In the genomic region with DNA sequence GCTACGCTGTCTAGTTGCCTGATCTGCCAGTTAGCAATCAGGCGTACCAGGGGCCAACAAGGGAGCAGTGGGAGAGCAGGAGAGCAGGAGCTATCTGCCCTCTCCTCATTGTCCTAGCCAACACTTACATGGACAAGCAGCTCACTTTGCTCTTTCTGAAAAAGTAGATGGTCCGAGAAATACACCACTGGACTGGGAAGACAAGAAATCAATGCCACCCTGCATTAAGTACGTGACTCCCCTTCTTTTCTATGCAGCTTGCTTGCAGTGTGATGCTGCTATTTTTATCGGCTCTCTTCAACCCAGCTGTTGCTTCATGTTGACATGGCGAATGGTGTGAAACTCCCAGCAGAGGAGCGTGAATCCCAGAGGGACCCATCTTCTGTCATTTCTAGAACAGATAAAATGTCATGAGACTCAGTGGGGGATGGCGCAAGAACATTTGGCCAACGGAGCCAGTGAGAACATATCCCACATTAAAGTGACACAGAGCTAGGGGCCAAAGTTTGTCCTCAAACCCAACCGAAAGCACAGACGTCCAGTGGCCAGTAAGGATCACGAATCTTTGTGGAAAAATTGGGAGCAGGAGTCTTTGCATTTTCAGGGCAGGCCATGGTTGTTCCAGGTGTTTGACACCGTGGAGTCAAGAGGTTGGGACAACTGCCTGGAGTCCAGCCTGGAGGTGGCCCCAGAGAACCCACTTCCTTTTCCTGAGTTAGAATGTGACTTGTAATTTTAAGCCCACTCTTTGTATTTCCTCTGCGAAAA, we compare ENCODE assay signal across 10 cellular contexts. TPM values are rescaled to one million over a fixed set of nuclear protein-coding genes. Genes with fewer than 3 reads are reported as not detected.
A peak's percentile ranks its signal among the peaks of the same experiment; 100 is the strongest.
DNase-seq lines count a peak whose midpoint lies in the region; ATAC-seq, FAIRE-seq and TF ChIP-seq lines count a peak whose summit lies in the region.
"Had no signal": no experiment of that assay in that cellular context is flagged by ENCODE, and none has a peak within 500 bp of the region (broad histone marks: within the 10 kb centered on the region; RNA-seq: fewer than 3 reads in every experiment).

No MANE protein-coding gene starts in this region.

- ATAC-seq in HG03045 (IDR thresholded peaks at IDR 0.05; ENCODE audit: unreplicated experiment), result peak; percentile 66
- peak; percentile 78 for ATAC-seq in GM12878
- ATAC-seq in stimulated activated memory B cell treated with anti-CD40 and anti-IgM and Interleukin-4, amounts not matched to agents 10 μg/mL and 1 μg/mL and 100 μg/mL, for 72 hours, result peak; percentile 92

- POLR2A ChIA-PET in GM12878 (lab: Charles Lee), result interaction anchor here (0.6 to 4.4 kb wide), 8 partner anchors 9 to 454 kb away, joined by 3 to 48 read pairs (median 3); a partner anchor contains a TSS

- in situ Hi-C loops in GM12878 (cut with MboI), result loop anchor here (25.0 kb wide), 1 partner anchor 1425 kb away; no protein-coding TSS in a partner anchor

- peak overlapping the region; percentile 87 for H3K4me2 ChIP-seq in GM12878 (ENCODE audit: control insufficient read depth, insufficient read depth)

- H3K27me3 ChIP-seq in GM12878 (replicated peaks in 1 of 2; ENCODE audit: control insufficient read depth in 2 of 2, insufficient read depth in 2 of 2, low read length in 1 of 2), result no peaks in the 10 kb centered on the region

- H3K9me3 ChIP-seq in GM12878 (replicated peaks; ENCODE audit: control insufficient read depth, insufficient read depth, low read length), result peaks cover 8% of the 10 kb centered on the region; the same call in 2 of the 3 replicates

- TF ChIP-seq CTCF in GM12878 (IDR thresholded peaks at IDR 0.05 in 2 of 3, conservative IDR thresholded peaks at IDR 0.05 in 1 of 3; ENCODE audit: control insufficient read depth in 2 of 3, extremely low read depth in 1 of 3, insufficient read depth in 1 of 3, low read depth in 3 of 3, low read length in 3 of 3) (peak in 1 of 3 experiments; percentile 9; a peak in 1 of 6 replicates), progenitor cell of endocrine pancreas (IDR thresholded peaks at IDR 0.05; ENCODE audit: unreplicated experiment) (no peak)

- under 1% methylated on average over 14 of the region's 14 CpGs for WGBS in GM12878 (ENCODE audit: insufficient coverage, insufficient replicate concordance, low lambda C conversion rate, missing lambda C conversion rate)

- CTCF ChIA-PET in GM12878 (lab: Yijun Ruan, JAX), result interaction anchor here (0.6 to 4.1 kb wide), 14 partner anchors 9 to 239 kb away, joined by 3 to 38 read pairs (median 4); a partner anchor contains a TSS

- peaks cover 3% of the 10 kb centered on the region for H3K79me2 ChIP-seq in GM12878 (ENCODE audit: control insufficient read depth, insufficient read depth, low read length)

- SMC1A ChIA-PET in GM12878 (lab: Charles Lee; ENCODE audit: uncharacterized antibody, unreplicated experiment), result interaction anchor here (0.6 to 5.8 kb wide), 44 partner anchors 9 to 258 kb away, joined by 3 to 92 read pairs (median 4); no protein-coding TSS in a partner anchor

- H3K9me3 Mint-ChIP-seq in stimulated activated memory B cell treated with anti-CD40 and anti-IgM and Interleukin-4, amounts not matched to agents 10 μg/mL and 1 μg/mL and 100 μg/mL, for 72 hours, result peaks cover 4% of the 10 kb centered on the region
- no peaks in the 10 kb centered on the region for H3K9me3 Mint-ChIP-seq in progenitor cell of endocrine pancreas (ENCODE audit: low read depth)

- DNase-seq in DMS 273 (lab: John Stamatoyannopoulos, UW; ENCODE audit: unreplicated experiment), result peak; percentile 22
- no peak for DNase-seq in DMS 273 treated with DMSO at 0.1 percent for 48 hours (lab: John Stamatoyannopoulos, UW)
- DNase-seq in GM12878 (ENCODE audit: low read depth, low spot score), result peak; percentile 99
- DNase-seq in NCI-H524 (lab: John Stamatoyannopoulos, UW), result no peak
- no peak for DNase-seq in progenitor cell of endocrine pancreas (ENCODE audit: low spot score, unreplicated experiment)
- no peak for DNase-seq in SKM-1 treated with dmso at 0.1 percent for 144 hours (lab: John Stamatoyannopoulos, UW; ENCODE audit: unreplicated experiment)

- peak overlapping the region; percentile 48; the same call in 1 of the 2 replicates for H3K4me3 ChIP-seq in GM12878

- H3K27ac ChIP-seq in GM12878 (ENCODE audit: control insufficient read depth, insufficient read depth), result peak overlapping the region; percentile 97
- H3K27ac ChIP-seq: 22Rv1 had no signal

- RAD21 ChIA-PET in GM12878 (lab: Charles Lee; ENCODE audit: unreplicated experiment), result interaction anchor here (0.7 to 5.6 kb wide), 24 partner anchors 9 to 225 kb away, joined by 3 to 84 read pairs (median 4); a partner anchor contains a TSS

- intact Hi-C loops in GM12878 (cut with micrococcal nuclease; ENCODE audit: unreplicated experiment), result loop anchor here (1.0 to 5.0 kb wide), 3 partner anchors 8 to 190 kb away; no protein-coding TSS in a partner anchor

- TF ChIP-seq POLR2A in GM12878 (IDR thresholded peaks at IDR 0.05; ENCODE audit: low read depth, low read length), result peak; percentile 78

- peak overlapping the region; percentile 76 for H3K4me3 Mint-ChIP-seq in stimulated activated memory B cell treated with anti-CD40 and anti-IgM and Interleukin-4, amounts not matched to agents 10 μg/mL and 1 μg/mL and 100 μg/mL, for 72 hours
- no peak overlapping the region for H3K4me3 Mint-ChIP-seq in progenitor cell of endocrine pancreas (ENCODE audit: low read depth)

- H3K27ac Mint-ChIP-seq in stimulated activated memory B cell treated with anti-CD40 and anti-IgM and Interleukin-4, amounts not matched to agents 10 μg/mL and 1 μg/mL and 100 μg/mL, for 72 hours, result peak overlapping the region; percentile 99
- H3K27ac Mint-ChIP-seq in progenitor cell of endocrine pancreas, result no peak overlapping the region

- H3K27me3 Mint-ChIP-seq in stimulated activated memory B cell treated with anti-CD40 and anti-IgM and Interleukin-4, amounts not matched to agents 10 μg/mL and 1 μg/mL and 100 μg/mL, for 72 hours, result no peaks in the 10 kb centered on the region
- no peaks in the 10 kb centered on the region for H3K27me3 Mint-ChIP-seq in progenitor cell of endocrine pancreas

- peak overlapping the region; percentile 62 for H2AFZ ChIP-seq in GM12878 (ENCODE audit: control insufficient read depth, low read depth, low read length)

- TF ChIP-seq RAD21 in GM12878 (IDR thresholded peaks at IDR 0.05; ENCODE audit: insufficient read depth, low read depth, low read length), result peak; percentile 39; the same call in 1 of the 2 replicates

- no peaks in the 10 kb centered on the region for H3K36me3 ChIP-seq in GM12878 (ENCODE audit: control insufficient read depth in 2 of 2, insufficient read depth in 2 of 2, low read length in 1 of 2)

- TF ChIP-seq EP300 in GM12878 (IDR thresholded peaks at IDR 0.05; ENCODE audit: borderline replicate concordance in 1 of 2, control insufficient read depth in 1 of 2, low read depth in 2 of 2, low read length in 2 of 2), result peak; percentile 95 to 99

- no peaks in the 10 kb centered on the region for H4K20me1 ChIP-seq in GM12878 (ENCODE audit: control insufficient read depth, insufficient read depth)

- peaks cover 16% of the 10 kb centered on the region for H3K36me3 Mint-ChIP-seq in stimulated activated memory B cell treated with anti-CD40 and anti-IgM and Interleukin-4, amounts not matched to agents 10 μg/mL and 1 μg/mL and 100 μg/mL, for 72 hours
- no peaks in the 10 kb centered on the region for H3K36me3 Mint-ChIP-seq in progenitor cell of endocrine pancreas (ENCODE audit: insufficient read depth)

- FAIRE-seq in GM12878 (lab: Jason Lieb, UNC), result peak; percentile 66
- FAIRE-seq: TTC549 had no signal

- no TSS peak for BruUV-seq in GM12878 (replicated peaks; lab: Mats Ljungman, UMichigan)

- peak overlapping the region; percentile 78 for H3K9ac ChIP-seq in GM12878 (ENCODE audit: control insufficient read depth, insufficient read depth, low read length)

- peaks cover 77% of the 10 kb centered on the region for H3K4me1 ChIP-seq in GM12878 (ENCODE audit: control insufficient read depth, insufficient read depth, low read length)

- H3K4me1 Mint-ChIP-seq in stimulated activated memory B cell treated with anti-CD40 and anti-IgM and Interleukin-4, amounts not matched to agents 10 μg/mL and 1 μg/mL and 100 μg/mL, for 72 hours, result peaks cover 92% of the 10 kb centered on the region
- no peaks in the 10 kb centered on the region for H3K4me1 Mint-ChIP-seq in progenitor cell of endocrine pancreas (ENCODE audit: low read depth)

TF ChIP-seq in GM12878, 131 proteins besides CTCF, POLR2A, EP300 and RAD21 (continues in another document):
- TF ChIP-seq, protein P1, sequence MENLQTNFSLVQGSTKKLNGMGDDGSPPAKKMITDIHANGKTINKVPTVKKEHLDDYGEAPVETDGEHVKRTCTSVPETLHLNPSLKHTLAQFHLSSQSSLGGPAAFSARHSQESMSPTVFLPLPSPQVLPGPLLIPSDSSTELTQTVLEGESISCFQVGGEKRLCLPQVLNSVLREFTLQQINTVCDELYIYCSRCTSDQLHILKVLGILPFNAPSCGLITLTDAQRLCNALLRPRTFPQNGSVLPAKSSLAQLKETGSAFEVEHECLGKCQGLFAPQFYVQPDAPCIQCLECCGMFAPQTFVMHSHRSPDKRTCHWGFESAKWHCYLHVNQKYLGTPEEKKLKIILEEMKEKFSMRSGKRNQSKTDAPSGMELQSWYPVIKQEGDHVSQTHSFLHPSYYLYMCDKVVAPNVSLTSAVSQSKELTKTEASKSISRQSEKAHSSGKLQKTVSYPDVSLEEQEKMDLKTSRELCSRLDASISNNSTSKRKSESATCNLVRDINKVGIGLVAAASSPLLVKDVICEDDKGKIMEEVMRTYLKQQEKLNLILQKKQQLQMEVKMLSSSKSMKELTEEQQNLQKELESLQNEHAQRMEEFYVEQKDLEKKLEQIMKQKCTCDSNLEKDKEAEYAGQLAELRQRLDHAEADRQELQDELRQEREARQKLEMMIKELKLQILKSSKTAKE (IDR thresholded peaks at IDR 0.05; ENCODE audit: low read depth, poor library complexity, severe bottlenecking), result peak; percentile 60

RNA-seq across cellular contexts. Expression of a gene that starts 53.7 kb away (rescaled TPM):
- total RNA-seq in GM12878 (2013; cell fraction: nucleolus; rRNA removed), result 105 and 111 TPM in 2 replicates
- 35.1 and 39.5 TPM in 2 replicates for total RNA-seq in GM12878 (2014; rRNA removed)
- total RNA-seq in GM12878 (2014; rRNA removed; fragmentation: Illumina TruSeq; extraction: Trizol), result 36.6 and 38.5 TPM in 2 replicates
- 41.0 and 46.7 TPM in 2 replicates for total RNA-seq in GM12878 (2021)
- 12.7 TPM for polyA plus RNA-seq in GM12878 (2011; ENCODE audit: low read depth)
- 43.2 and 50.5 TPM in 2 replicates for polyA plus RNA-seq in GM12878 (2011; rRNA removed)
- polyA plus RNA-seq in GM12878 (2011; cell fraction: cytosol; rRNA removed), result 23.1 and 23.5 TPM in 2 replicates
- polyA plus RNA-seq in GM12878 (2011; cell fraction: nucleus; rRNA removed), result 65.2 and 65.9 TPM in 2 replicates
- 21.1 and 27.5 TPM in 2 replicates for polyA plus RNA-seq in GM12878 (2012)
- polyA plus RNA-seq in GM12878 (2014; fragmentation: Illumina TruSeq; extraction: Trizol), result 38.9 and 49.5 TPM in 2 replicates
- 1 to 10 TPM; 7.2 to 7.9 TPM for polyA plus RNA-seq in GM12878 (2014; fragmentation: Nextera tagmentation; extraction: Ambion mirVana)
- polyA plus RNA-seq in GM12878 (2014; rRNA removed), result 37.1 and 45.7 TPM in 2 replicates
- 10 to 100 TPM; 30.2 to 33.3 TPM for polyA plus RNA-seq in GM12878 (2016; fragmentation: Nextera tagmentation; extraction: Ambion mirVana)
- 48.6 and 49.4 TPM in 2 replicates for polyA minus RNA-seq in GM12878 (2011; rRNA and poly(A)+ RNA removed)
- 14.4 and 17.7 TPM in 2 replicates for polyA minus RNA-seq in GM12878 (2011; cell fraction: cytosol; rRNA and poly(A)+ RNA removed)
- 45.7 and 69.9 TPM in 2 replicates for polyA minus RNA-seq in GM12878 (2011; cell fraction: nucleus; rRNA and poly(A)+ RNA removed)
- 36.2 TPM in 2 replicates for total RNA-seq in progenitor cell of endocrine pancreas

Comparison
In these comparisons a context has a peak if more than half of its experiments do, and no peak if none do; other contexts are left out.
1. DNase-seq: peak in DMS 273 (single experiment) and GM12878 (single experiment); none in DMS 273 treated with DMSO at 0.1 percent for 48 hours (single experiment), NCI-H524 (0 of 2), progenitor cell of endocrine pancreas (single experiment) and SKM-1 treated with dmso at 0.1 percent for 144 hours (single experiment).
2. Peak in every context shown above with its lines, with median percentiles within 50 percentile points of each other: ATAC-seq.